ENCODE assay signal across 8 cellular contexts in genomic region chr5:177370488-177371119, GRCh38. TPM values are rescaled to one million over a fixed set of nuclear protein-coding genes. Genes with fewer than 3 reads are reported as not detected.
DNase-seq lines count a peak whose midpoint lies in the region; ATAC-seq, FAIRE-seq and TF ChIP-seq lines count a peak whose summit lies in the region.

No MANE protein-coding gene starts in this region.

- no peaks in the 10 kb centered on the region for H3K9me3 ChIP-seq in A549

- no peak for FAIRE-seq in A549 (lab: Jason Lieb, UNC)

- H3K9ac ChIP-seq in KMS-11: no peak overlapping the region

- TF ChIP-seq POLR2A in A549 (IDR thresholded peaks at IDR 0.05; ENCODE audit: low read length): no peak

- H3K9me3 Mint-ChIP-seq in T-cell: no peaks in the 10 kb centered on the region
- no peaks in the 10 kb centered on the region for H3K9me3 Mint-ChIP-seq in MCF 10A (ENCODE audit: unreplicated experiment)

- peak overlapping the region; percentile 48 for H3K4me3 ChIP-seq in A549
- no peak overlapping the region for H3K4me3 ChIP-seq in KMS-11 (IDR thresholded peaks at IDR 0.05; ENCODE audit: insufficient read depth, low read depth, low read length)
- peak overlapping the region; percentile 22 to 42 (median 32) for H3K4me3 ChIP-seq in skin epidermis

- TF ChIP-seq EP300 in A549 (IDR thresholded peaks at IDR 0.05): no peak

- H3K4me1 ChIP-seq in A549 (peaks cover 17% of the 10 kb centered on the region; the same call in 2 of the 3 replicates), KMS-11 (ENCODE audit: low read depth, poor library complexity, severe bottlenecking) (peaks cover 16% of the 10 kb centered on the region)

- H3K27me3 ChIP-seq in KMS-11 (ENCODE audit: insufficient read depth, low read depth): no peaks in the 10 kb centered on the region

- H3K4me2 ChIP-seq in A549 (peak overlapping the region; percentile 100), KMS-11 (no peak overlapping the region; the same call in 1 of the 2 replicates)

- no peaks in the 10 kb centered on the region for H3K27me3 Mint-ChIP-seq in T-cell
- no peaks in the 10 kb centered on the region for H3K27me3 Mint-ChIP-seq in MCF 10A (ENCODE audit: insufficient read depth, unreplicated experiment)

- H3K4me1 Mint-ChIP-seq in T-cell (peaks cover 62 to 73% (median 67%) of the 10 kb centered on the region in 3 donors), MCF 10A (ENCODE audit: insufficient read depth, unreplicated experiment) (peaks cover 24% of the 10 kb centered on the region)

- no peaks in the 10 kb centered on the region for H3K79me2 ChIP-seq in KMS-11 (ENCODE audit: insufficient read depth, low read depth)

- H3K4me3 Mint-ChIP-seq in T-cell: peak overlapping the region in 2 of 3 donors; percentile 49 to 74
- H3K4me3 Mint-ChIP-seq in MCF 10A (ENCODE audit: unreplicated experiment): peak overlapping the region; percentile 76

- no TSS peak for BruUV-seq in MCF 10A (replicated peaks; lab: Mats Ljungman, UMichigan)

- POLR2A ChIA-PET in A549 (lab: Yijun Ruan, JAX): interaction anchor here (0.6 to 1.5 kb wide), 9 partner anchors 10 to 127 kb away, joined by 3 to 12 read pairs (median 4); partner anchors contain the start of gene LMAN2
- POLR2A ChIA-PET in T-cell (lab: Charles Lee): interaction anchor here in 1 of 2 donors (0.6 kb wide), 1 partner anchor 15 kb away, joined by 3 read pairs; no protein-coding TSS in a partner anchor
- POLR2A ChIA-PET in MCF 10A (lab: Yijun Ruan, JAX): interaction anchor here (0.7 to 5.9 kb wide), 16 partner anchors 9 to 237 kb away, joined by 3 to 59 read pairs (median 5); partner anchors contain the start of genes LMAN2, NSD1 and PDLIM7

- WGBS in A549 (ENCODE audit: missing lambda C conversion rate): 9% methylated on average over 13 of the region's 42 CpGs

- peak; percentile 58 to 68 for TF ChIP-seq RAD21 in A549 (conservative IDR thresholded peaks at IDR 0.05 in 1 of 2, IDR thresholded peaks at IDR 0.05 in 1 of 2)

- H3K36me3 ChIP-seq in KMS-11 (ENCODE audit: insufficient read depth): no peaks in the 10 kb centered on the region

- H3K36me3 Mint-ChIP-seq in T-cell (peaks cover 22% of the 10 kb centered on the region), MCF 10A (ENCODE audit: insufficient read depth, unreplicated experiment) (no peaks in the 10 kb centered on the region)

- peak; percentile 89 to 95 for DNase-seq in A549 (ENCODE audit: low read depth in 1 of 2, low spot score in 1 of 2)
- peak in 25 of 34 experiments; percentile 32 to 78 (median 57) for DNase-seq in T-cell
- peak; percentile 96 for DNase-seq in MCF 10A (ENCODE audit: unreplicated experiment)
- DNase-seq in iPS-NIHi11 (ENCODE audit: low spot score): peak; percentile 88

- ATAC-seq in A549 (peak; percentile 79 to 88), GM18867 (IDR thresholded peaks at IDR 0.05; ENCODE audit: unreplicated experiment) (peak; percentile 60), T-cell (replicated peaks in 1 of 4) (peak; percentile 14 to 84 (median 76)), GM18873 (IDR thresholded peaks at IDR 0.05; ENCODE audit: low FRiP score, unreplicated experiment) (no peak)

- intact Hi-C loops in MCF 10A (cut with micrococcal nuclease): loop anchor here (1.0 kb wide), 1 partner anchor 32 kb away; no protein-coding TSS in a partner anchor

- CTCF ChIA-PET in A549 (lab: Yijun Ruan, JAX): interaction anchor here (0.7 to 33.9 kb wide), 22 partner anchors 10 to 257 kb away, joined by 3 to 1107 read pairs (median 6); partner anchors contain the start of genes F12, GRK6, LMAN2 and PFN3
- CTCF ChIA-PET in T-cell (lab: Charles Lee): interaction anchor here in 1 of 2 donors (0.5 to 1.5 kb wide), 4 partner anchors 8 to 156 kb away, joined by 3 to 6 read pairs (median 5); partner anchors contain the start of gene LMAN2
- CTCF ChIA-PET in MCF 10A (lab: Yijun Ruan, JAX): interaction anchor here (0.6 to 7.0 kb wide), 24 partner anchors 10 to 257 kb away, joined by 3 to 107 read pairs (median 4); partner anchors contain the start of genes LMAN2 and SLC34A1

- peak overlapping the region; percentile 69 to 89 for H3K27ac ChIP-seq in A549
- H3K27ac ChIP-seq in KMS-11: no peak overlapping the region
- peak overlapping the region in 12 of 21 experiments; percentile 11 to 86 (median 76) for H3K27ac ChIP-seq in skin epidermis

- H4K20me1 ChIP-seq in KMS-11 (ENCODE audit: insufficient read depth): no peaks in the 10 kb centered on the region

- H2AFZ ChIP-seq in KMS-11 (ENCODE audit: low read depth): no peak overlapping the region

- H3K27ac Mint-ChIP-seq in T-cell: peak overlapping the region; percentile 89 to 90
- no peak overlapping the region for H3K27ac Mint-ChIP-seq in MCF 10A (ENCODE audit: low read depth, unreplicated experiment)

- TF ChIP-seq CTCF in A549 (IDR thresholded peaks at IDR 0.05) (peak; percentile 51), KMS-11 (conservative IDR thresholded peaks at IDR 0.05; ENCODE audit: low read depth, low read length) (0 out of 2 replicates have a peak, but pooled peaks have one; percentile 11), MCF 10A (IDR thresholded peaks at IDR 0.05; ENCODE audit: unreplicated experiment) (peak; percentile 60)

TF ChIP-seq in A549, 52 proteins besides CTCF, POLR2A, EP300 and RAD21 (continues in another document):
- TF ChIP-seq JUN (IDR thresholded peaks at IDR 0.05): 0 out of 5 replicates have a peak, but pooled peaks of 1 of the 2 experiments have one; percentile 20
- TF ChIP-seq, protein P1, sequence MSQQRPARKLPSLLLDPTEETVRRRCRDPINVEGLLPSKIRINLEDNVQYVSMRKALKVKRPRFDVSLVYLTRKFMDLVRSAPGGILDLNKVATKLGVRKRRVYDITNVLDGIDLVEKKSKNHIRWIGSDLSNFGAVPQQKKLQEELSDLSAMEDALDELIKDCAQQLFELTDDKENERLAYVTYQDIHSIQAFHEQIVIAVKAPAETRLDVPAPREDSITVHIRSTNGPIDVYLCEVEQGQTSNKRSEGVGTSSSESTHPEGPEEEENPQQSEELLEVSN (IDR thresholded peaks at IDR 0.05; ENCODE audit: borderline replicate concordance, low read depth): peak; percentile 77; the same call in 1 of the 2 replicates
- TF ChIP-seq, protein P2, sequence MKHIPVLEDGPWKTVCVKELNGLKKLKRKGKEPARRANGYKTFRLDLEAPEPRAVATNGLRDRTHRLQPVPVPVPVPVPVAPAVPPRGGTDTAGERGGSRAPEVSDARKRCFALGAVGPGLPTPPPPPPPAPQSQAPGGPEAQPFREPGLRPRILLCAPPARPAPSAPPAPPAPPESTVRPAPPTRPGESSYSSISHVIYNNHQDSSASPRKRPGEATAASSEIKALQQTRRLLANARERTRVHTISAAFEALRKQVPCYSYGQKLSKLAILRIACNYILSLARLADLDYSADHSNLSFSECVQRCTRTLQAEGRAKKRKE (CRISPR knock-in tag; IDR thresholded peaks at IDR 0.05; ENCODE audit: low read depth): no peak
- TF ChIP-seq SMC3 (IDR thresholded peaks at IDR 0.05): peak; percentile 61
- no peak for TF ChIP-seq CBX2 (IDR thresholded peaks at IDR 0.05; ENCODE audit: borderline replicate concordance, low read depth)
- TF ChIP-seq NPAS2 (CRISPR knock-in tag; IDR thresholded peaks at IDR 0.05; ENCODE audit: borderline replicate concordance): no peak
- no peak for TF ChIP-seq JUNB (IDR thresholded peaks at IDR 0.05)
- TF ChIP-seq, protein P3, sequence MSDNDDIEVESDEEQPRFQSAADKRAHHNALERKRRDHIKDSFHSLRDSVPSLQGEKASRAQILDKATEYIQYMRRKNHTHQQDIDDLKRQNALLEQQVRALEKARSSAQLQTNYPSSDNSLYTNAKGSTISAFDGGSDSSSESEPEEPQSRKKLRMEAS (IDR thresholded peaks at IDR 0.05): peak; percentile 89
- TF ChIP-seq RFX5 (IDR thresholded peaks at IDR 0.05): no peak

RNA-seq across cellular contexts. Expression of gene RGS14, which starts 12.9 kb away (rescaled TPM):
- polyA plus RNA-seq in A549 (2011; rRNA removed): 3.9 and 5.8 TPM in 2 replicates
- 13.9 and 18.5 TPM in 2 replicates for polyA plus RNA-seq in A549 (2012; cell fraction: cytosol; rRNA removed)
- polyA plus RNA-seq in A549 (2012; cell fraction: nucleus; rRNA removed): 16.1 and 18.7 TPM in 2 replicates
- 5.2 to 8.4 TPM (median 6.4 TPM) in 3 replicates for polyA plus RNA-seq in A549 (2017; fragmentation: RNase III; extraction: RNeasy Plus Mini Kit Qiagen cat#74134 plus additional on column Dnase treatment)
- 2.6 and 2.9 TPM in 2 replicates for polyA minus RNA-seq in A549 (2011; rRNA and poly(A)+ RNA removed)
- total RNA-seq in T-cell: 100 to 1,000 TPM in 3 of 5 donors, 10 to 100 TPM in 2; 85.7 to 209 (median 195) TPM
- total RNA-seq in MCF 10A (2022): 7.8 and 12.6 TPM in 2 replicates

RNA-seq across cellular contexts. Expression of gene SLC34A1, which starts 13.6 kb away (rescaled TPM):
- polyA plus RNA-seq in A549 (2011; rRNA removed) (not detected in 2 replicates), A549 (2017; fragmentation: RNase III; extraction: RNeasy Plus Mini Kit Qiagen cat#74134 plus additional on column Dnase treatment) (0.03 TPM in 2 of 3 replicates, not detected in the other)
- polyA plus RNA-seq in A549 (2012; cell fraction: cytosol; rRNA removed): 0.01 TPM in 2 replicates
- 0.02 and 0.05 TPM in 2 replicates for polyA plus RNA-seq in A549 (2012; cell fraction: nucleus; rRNA removed)
- 0.12 TPM in 1 of 2 replicates, not detected in the other for polyA minus RNA-seq in A549 (2011; rRNA and poly(A)+ RNA removed)
- total RNA-seq in T-cell (under 1 TPM in 3 of 5 donors, not detected in 2; 0.13 to 0.18 (median 0.16) TPM), MCF 10A (2022) (not detected in 2 replicates)

RNA-seq across cellular contexts. Expression of gene LMAN2, which starts 19.1 kb away (rescaled TPM):
- polyA plus RNA-seq in A549 (2011; rRNA removed): 123 and 172 TPM in 2 replicates
- 328 and 334 TPM in 2 replicates for polyA plus RNA-seq in A549 (2012; cell fraction: cytosol; rRNA removed)
- polyA plus RNA-seq in A549 (2012; cell fraction: nucleus; rRNA removed): 418 and 431 TPM in 2 replicates
- polyA plus RNA-seq in A549 (2017; fragmentation: RNase III; extraction: RNeasy Plus Mini Kit Qiagen cat#74134 plus additional on column Dnase treatment): 207 to 222 TPM (median 210 TPM) in 3 replicates
- polyA minus RNA-seq in A549 (2011; rRNA and poly(A)+ RNA removed): 230 and 259 TPM in 2 replicates
- total RNA-seq in T-cell: 100 to 1,000 TPM in 3 of 5 donors, 10 to 100 TPM in 2; 67.2 to 122 (median 106) TPM
- total RNA-seq in MCF 10A (2022): 221 and 279 TPM in 2 replicates

RNA-seq across cellular contexts. Expression of gene PFN3, which starts 29.9 kb away (rescaled TPM):
- not detected in 2 replicates for polyA plus RNA-seq in A549 (2011; rRNA removed)
- 0.11 TPM in 1 of 2 replicates, not detected in the other for polyA plus RNA-seq in A549 (2012; cell fraction: cytosol; rRNA removed)
- not detected in 2 replicates for polyA plus RNA-seq in A549 (2012; cell fraction: nucleus; rRNA removed)
- polyA plus RNA-seq in A549 (2017; fragmentation: RNase III; extraction: RNeasy Plus Mini Kit Qiagen cat#74134 plus additional on column Dnase treatment): not detected in 3 replicates
- polyA minus RNA-seq in A549 (2011; rRNA and poly(A)+ RNA removed): not detected in 2 replicates
- not detected for total RNA-seq in T-cell
- total RNA-seq in MCF 10A (2022): not detected in 2 replicates

RNA-seq across cellular contexts. Expression of gene F12, which starts 38.8 kb away (rescaled TPM):
- polyA plus RNA-seq in A549 (2011; rRNA removed) (5.3 TPM in 2 replicates), A549 (2017; fragmentation: RNase III; extraction: RNeasy Plus Mini Kit Qiagen cat#74134 plus additional on column Dnase treatment) (14.3 to 15.5 TPM (median 14.5 TPM) in 3 replicates)
- polyA plus RNA-seq in A549 (2012; cell fraction: cytosol; rRNA removed): 18.4 and 25.5 TPM in 2 replicates
- polyA plus RNA-seq in A549 (2012; cell fraction: nucleus; rRNA removed): 16.0 and 36.1 TPM in 2 replicates
- 2.2 and 2.8 TPM in 2 replicates for polyA minus RNA-seq in A549 (2011; rRNA and poly(A)+ RNA removed)
- total RNA-seq in T-cell (under 1 TPM in 4 of 5 donors, not detected in 1; 0.28 to 0.98 (median 0.42) TPM), MCF 10A (2022) (13.6 and 16.5 TPM in 2 replicates)
